1 cellular context compared by ENCODE assay signal in genomic region chr2:191013876-191014652, GRCh38.
TF ChIP-seq lines count a peak whose summit lies in the region.

Gene STAT1 (minus strand): TSS chr2:191014171. CDS start chr2:191010003, 4,168 bp downstream.

TF ChIP-seq in HepG2, 621 proteins besides CTCF, POLR2A, EP300 and RAD21 (continued from another document and continues in another):
- TF ChIP-seq BCLAF1 (IDR thresholded peaks at IDR 0.05): no peak
- TF ChIP-seq EZH2 (conservative IDR thresholded peaks at IDR 0.05; ENCODE audit: low read depth, low read length): no peak
- no peak for TF ChIP-seq PHB2 (IDR thresholded peaks at IDR 0.05; ENCODE audit: partially characterized antibody)
- peak; percentile 99 for TF ChIP-seq MXD4 (CRISPR knock-in tag; IDR thresholded peaks at IDR 0.05)
- TF ChIP-seq FOXP1 (IDR thresholded peaks at IDR 0.05): no peak
- peak; percentile 70; the same call in 1 of the 2 replicates for TF ChIP-seq FOXP1 (CRISPR knock-in tag; IDR thresholded peaks at IDR 0.05)
- 0 out of 2 replicates have a peak, but pooled peaks have one; percentile 26 for TF ChIP-seq ZFP37 (CRISPR knock-in tag; IDR thresholded peaks at IDR 0.05; ENCODE audit: borderline replicate concordance)
- TF ChIP-seq NFE2L2 (IDR thresholded peaks at IDR 0.05; ENCODE audit: low read length): 0 out of 2 replicates have a peak, but pooled peaks have one; percentile 12
- no peak for TF ChIP-seq KDM6A (CRISPR knock-in tag; IDR thresholded peaks at IDR 0.05; ENCODE audit: low read depth)
- peak; percentile 90 for TF ChIP-seq RXRA (CRISPR knock-in tag; IDR thresholded peaks at IDR 0.05)
- TF ChIP-seq GFI1 (CRISPR knock-in tag; IDR thresholded peaks at IDR 0.05; ENCODE audit: borderline replicate concordance): peak; percentile 88
- no peak for TF ChIP-seq HMGA1 (CRISPR knock-in tag; conservative IDR thresholded peaks at IDR 0.05)
- TF ChIP-seq, protein P1, sequence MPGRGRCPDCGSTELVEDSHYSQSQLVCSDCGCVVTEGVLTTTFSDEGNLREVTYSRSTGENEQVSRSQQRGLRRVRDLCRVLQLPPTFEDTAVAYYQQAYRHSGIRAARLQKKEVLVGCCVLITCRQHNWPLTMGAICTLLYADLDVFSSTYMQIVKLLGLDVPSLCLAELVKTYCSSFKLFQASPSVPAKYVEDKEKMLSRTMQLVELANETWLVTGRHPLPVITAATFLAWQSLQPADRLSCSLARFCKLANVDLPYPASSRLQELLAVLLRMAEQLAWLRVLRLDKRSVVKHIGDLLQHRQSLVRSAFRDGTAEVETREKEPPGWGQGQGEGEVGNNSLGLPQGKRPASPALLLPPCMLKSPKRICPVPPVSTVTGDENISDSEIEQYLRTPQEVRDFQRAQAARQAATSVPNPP (CRISPR knock-in tag; IDR thresholded peaks at IDR 0.05): peak; percentile 85
- TF ChIP-seq ZNF615 (CRISPR knock-in tag; IDR thresholded peaks at IDR 0.05; ENCODE audit: borderline replicate concordance): peak; percentile 93; the same call in 1 of the 2 replicates
- peak; percentile 92 for TF ChIP-seq GATAD1 (CRISPR knock-in tag; IDR thresholded peaks at IDR 0.05)
- TF ChIP-seq, protein P2, sequence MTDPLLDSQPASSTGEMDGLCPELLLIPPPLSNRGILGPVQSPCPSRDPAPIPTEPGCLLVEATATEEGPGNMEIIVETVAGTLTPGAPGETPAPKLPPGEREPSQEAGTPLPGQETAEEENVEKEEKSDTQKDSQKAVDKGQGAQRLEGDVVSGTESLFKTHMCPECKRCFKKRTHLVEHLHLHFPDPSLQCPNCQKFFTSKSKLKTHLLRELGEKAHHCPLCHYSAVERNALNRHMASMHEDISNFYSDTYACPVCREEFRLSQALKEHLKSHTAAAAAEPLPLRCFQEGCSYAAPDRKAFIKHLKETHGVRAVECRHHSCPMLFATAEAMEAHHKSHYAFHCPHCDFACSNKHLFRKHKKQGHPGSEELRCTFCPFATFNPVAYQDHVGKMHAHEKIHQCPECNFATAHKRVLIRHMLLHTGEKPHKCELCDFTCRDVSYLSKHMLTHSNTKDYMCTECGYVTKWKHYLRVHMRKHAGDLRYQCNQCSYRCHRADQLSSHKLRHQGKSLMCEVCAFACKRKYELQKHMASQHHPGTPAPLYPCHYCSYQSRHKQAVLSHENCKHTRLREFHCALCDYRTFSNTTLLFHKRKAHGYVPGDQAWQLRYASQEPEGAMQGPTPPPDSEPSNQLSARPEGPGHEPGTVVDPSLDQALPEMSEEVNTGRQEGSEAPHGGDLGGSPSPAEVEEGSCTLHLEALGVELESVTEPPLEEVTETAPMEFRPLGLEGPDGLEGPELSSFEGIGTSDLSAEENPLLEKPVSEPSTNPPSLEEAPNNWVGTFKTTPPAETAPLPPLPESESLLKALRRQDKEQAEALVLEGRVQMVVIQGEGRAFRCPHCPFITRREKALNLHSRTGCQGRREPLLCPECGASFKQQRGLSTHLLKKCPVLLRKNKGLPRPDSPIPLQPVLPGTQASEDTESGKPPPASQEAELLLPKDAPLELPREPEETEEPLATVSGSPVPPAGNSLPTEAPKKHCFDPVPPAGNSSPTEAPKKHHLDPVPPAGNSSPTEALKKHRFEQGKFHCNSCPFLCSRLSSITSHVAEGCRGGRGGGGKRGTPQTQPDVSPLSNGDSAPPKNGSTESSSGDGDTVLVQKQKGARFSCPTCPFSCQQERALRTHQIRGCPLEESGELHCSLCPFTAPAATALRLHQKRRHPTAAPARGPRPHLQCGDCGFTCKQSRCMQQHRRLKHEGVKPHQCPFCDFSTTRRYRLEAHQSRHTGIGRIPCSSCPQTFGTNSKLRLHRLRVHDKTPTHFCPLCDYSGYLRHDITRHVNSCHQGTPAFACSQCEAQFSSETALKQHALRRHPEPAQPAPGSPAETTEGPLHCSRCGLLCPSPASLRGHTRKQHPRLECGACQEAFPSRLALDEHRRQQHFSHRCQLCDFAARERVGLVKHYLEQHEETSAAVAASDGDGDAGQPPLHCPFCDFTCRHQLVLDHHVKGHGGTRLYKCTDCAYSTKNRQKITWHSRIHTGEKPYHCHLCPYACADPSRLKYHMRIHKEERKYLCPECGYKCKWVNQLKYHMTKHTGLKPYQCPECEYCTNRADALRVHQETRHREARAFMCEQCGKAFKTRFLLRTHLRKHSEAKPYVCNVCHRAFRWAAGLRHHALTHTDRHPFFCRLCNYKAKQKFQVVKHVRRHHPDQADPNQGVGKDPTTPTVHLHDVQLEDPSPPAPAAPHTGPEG (CRISPR knock-in tag; IDR thresholded peaks at IDR 0.05): peak; percentile 72
- no peak for TF ChIP-seq CHD2 (IDR thresholded peaks at IDR 0.05; ENCODE audit: low read depth, low read length)
- TF ChIP-seq POGZ (CRISPR knock-in tag; IDR thresholded peaks at IDR 0.05): peak; percentile 100
- TF ChIP-seq ZNF629 (CRISPR knock-in tag; conservative IDR thresholded peaks at IDR 0.05): no peak
- TF ChIP-seq RFXANK (CRISPR knock-in tag; IDR thresholded peaks at IDR 0.05): peak; percentile 93
- TF ChIP-seq, protein P3, sequence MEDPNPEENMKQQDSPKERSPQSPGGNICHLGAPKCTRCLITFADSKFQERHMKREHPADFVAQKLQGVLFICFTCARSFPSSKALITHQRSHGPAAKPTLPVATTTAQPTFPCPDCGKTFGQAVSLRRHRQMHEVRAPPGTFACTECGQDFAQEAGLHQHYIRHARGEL (CRISPR knock-in tag; IDR thresholded peaks at IDR 0.05): no peak
- peak; percentile 91 for TF ChIP-seq HOXA3 (CRISPR knock-in tag; IDR thresholded peaks at IDR 0.05)
- TF ChIP-seq ZNF256 (CRISPR knock-in tag; conservative IDR thresholded peaks at IDR 0.05): peak; percentile 66; the same call in 1 of the 2 replicates
- TF ChIP-seq CAMTA2 (CRISPR knock-in tag; IDR thresholded peaks at IDR 0.05; ENCODE audit: borderline replicate concordance): peak; percentile 91; the same call in 1 of the 2 replicates
- TF ChIP-seq, protein P4, sequence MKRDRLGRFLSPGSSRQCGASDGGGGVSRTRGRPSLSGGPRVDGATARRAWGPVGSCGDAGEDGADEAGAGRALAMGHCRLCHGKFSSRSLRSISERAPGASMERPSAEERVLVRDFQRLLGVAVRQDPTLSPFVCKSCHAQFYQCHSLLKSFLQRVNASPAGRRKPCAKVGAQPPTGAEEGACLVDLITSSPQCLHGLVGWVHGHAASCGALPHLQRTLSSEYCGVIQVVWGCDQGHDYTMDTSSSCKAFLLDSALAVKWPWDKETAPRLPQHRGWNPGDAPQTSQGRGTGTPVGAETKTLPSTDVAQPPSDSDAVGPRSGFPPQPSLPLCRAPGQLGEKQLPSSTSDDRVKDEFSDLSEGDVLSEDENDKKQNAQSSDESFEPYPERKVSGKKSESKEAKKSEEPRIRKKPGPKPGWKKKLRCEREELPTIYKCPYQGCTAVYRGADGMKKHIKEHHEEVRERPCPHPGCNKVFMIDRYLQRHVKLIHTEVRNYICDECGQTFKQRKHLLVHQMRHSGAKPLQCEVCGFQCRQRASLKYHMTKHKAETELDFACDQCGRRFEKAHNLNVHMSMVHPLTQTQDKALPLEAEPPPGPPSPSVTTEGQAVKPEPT (CRISPR knock-in tag; IDR thresholded peaks at IDR 0.05; ENCODE audit: low read depth): peak; percentile 34; the same call in 1 of the 2 replicates
- TF ChIP-seq DR1 (CRISPR knock-in tag; IDR thresholded peaks at IDR 0.05): peak; percentile 98
- TF ChIP-seq ZNF652 (CRISPR knock-in tag; IDR thresholded peaks at IDR 0.05; ENCODE audit: borderline replicate concordance, low read depth): no peak
- peak; percentile 81 for TF ChIP-seq RBM39 (IDR thresholded peaks at IDR 0.05; ENCODE audit: low read depth, low read length, poor library complexity, severe bottlenecking)
- TF ChIP-seq PHF21A (CRISPR knock-in tag; IDR thresholded peaks at IDR 0.05): peak; percentile 99
- peak; percentile 71; the same call in 1 of the 2 replicates for TF ChIP-seq PPARG (CRISPR knock-in tag; conservative IDR thresholded peaks at IDR 0.05)
- no peak; the same call in 1 of the 2 replicates for TF ChIP-seq ZNF644 (CRISPR knock-in tag; IDR thresholded peaks at IDR 0.05; ENCODE audit: low read depth)
- peak; percentile 29; the same call in 1 of the 2 replicates for TF ChIP-seq FOXJ3 (CRISPR knock-in tag; IDR thresholded peaks at IDR 0.05; ENCODE audit: borderline replicate concordance)
- peak; percentile 87; the same call in 1 of the 2 replicates for TF ChIP-seq ZNF431 (CRISPR knock-in tag; IDR thresholded peaks at IDR 0.05; ENCODE audit: borderline replicate concordance, low read depth)
- peak; percentile 81; the same call in 1 of the 2 replicates for TF ChIP-seq ZBTB7A (CRISPR knock-in tag; IDR thresholded peaks at IDR 0.05)
- TF ChIP-seq FIP1L1 (IDR thresholded peaks at IDR 0.05; ENCODE audit: borderline replicate concordance, insufficient read depth, low read depth, low read length): no peak
- TF ChIP-seq FOXK2 (IDR thresholded peaks at IDR 0.05): peak; percentile 82
- TF ChIP-seq MTF1 (CRISPR knock-in tag; IDR thresholded peaks at IDR 0.05): no peak; the same call in 1 of the 2 replicates
- TF ChIP-seq ZNF44 (CRISPR knock-in tag; IDR thresholded peaks at IDR 0.05): peak; percentile 76
- TF ChIP-seq PRDM10 (CRISPR knock-in tag; IDR thresholded peaks at IDR 0.05; ENCODE audit: low read depth): peak; percentile 65; the same call in 1 of the 2 replicates
- TF ChIP-seq, protein P5, sequence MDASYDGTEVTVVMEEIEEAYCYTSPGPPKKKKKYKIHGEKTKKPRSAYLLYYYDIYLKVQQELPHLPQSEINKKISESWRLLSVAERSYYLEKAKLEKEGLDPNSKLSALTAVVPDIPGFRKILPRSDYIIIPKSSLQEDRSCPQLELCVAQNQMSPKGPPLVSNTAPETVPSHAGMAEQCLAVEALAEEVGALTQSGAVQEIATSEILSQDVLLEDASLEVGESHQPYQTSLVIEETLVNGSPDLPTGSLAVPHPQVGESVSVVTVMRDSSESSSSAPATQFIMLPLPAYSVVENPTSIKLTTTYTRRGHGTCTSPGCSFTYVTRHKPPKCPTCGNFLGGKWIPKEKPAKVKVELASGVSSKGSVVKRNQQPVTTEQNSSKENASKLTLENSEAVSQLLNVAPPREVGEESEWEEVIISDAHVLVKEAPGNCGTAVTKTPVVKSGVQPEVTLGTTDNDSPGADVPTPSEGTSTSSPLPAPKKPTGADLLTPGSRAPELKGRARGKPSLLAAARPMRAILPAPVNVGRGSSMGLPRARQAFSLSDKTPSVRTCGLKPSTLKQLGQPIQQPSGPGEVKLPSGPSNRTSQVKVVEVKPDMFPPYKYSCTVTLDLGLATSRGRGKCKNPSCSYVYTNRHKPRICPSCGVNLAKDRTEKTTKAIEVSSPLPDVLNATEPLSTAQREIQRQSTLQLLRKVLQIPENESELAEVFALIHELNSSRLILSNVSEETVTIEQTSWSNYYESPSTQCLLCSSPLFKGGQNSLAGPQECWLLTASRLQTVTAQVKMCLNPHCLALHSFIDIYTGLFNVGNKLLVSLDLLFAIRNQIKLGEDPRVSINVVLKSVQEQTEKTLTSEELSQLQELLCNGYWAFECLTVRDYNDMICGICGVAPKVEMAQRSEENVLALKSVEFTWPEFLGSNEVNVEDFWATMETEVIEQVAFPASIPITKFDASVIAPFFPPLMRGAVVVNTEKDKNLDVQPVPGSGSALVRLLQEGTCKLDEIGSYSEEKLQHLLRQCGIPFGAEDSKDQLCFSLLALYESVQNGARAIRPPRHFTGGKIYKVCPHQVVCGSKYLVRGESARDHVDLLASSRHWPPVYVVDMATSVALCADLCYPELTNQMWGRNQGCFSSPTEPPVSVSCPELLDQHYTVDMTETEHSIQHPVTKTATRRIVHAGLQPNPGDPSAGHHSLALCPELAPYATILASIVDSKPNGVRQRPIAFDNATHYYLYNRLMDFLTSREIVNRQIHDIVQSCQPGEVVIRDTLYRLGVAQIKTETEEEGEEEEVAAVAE (CRISPR knock-in tag; IDR thresholded peaks at IDR 0.05; ENCODE audit: borderline replicate concordance): peak; percentile 90; the same call in 1 of the 2 replicates
- TF ChIP-seq STAG1 (CRISPR knock-in tag; IDR thresholded peaks at IDR 0.05): 0 out of 2 replicates have a peak, but pooled peaks have one; percentile 4
- TF ChIP-seq ATF7 (IDR thresholded peaks at IDR 0.05): no peak
- peak; percentile 57; the same call in 1 of the 2 replicates for TF ChIP-seq ATF7 (CRISPR knock-in tag; IDR thresholded peaks at IDR 0.05)
- peak; percentile 39; the same call in 1 of the 2 replicates for TF ChIP-seq ZNF136 (CRISPR knock-in tag; IDR thresholded peaks at IDR 0.05; ENCODE audit: low read depth)
